In genomic region chr3:49028673-49029562, GRCh38 we compare ENCODE assay signal across 8 cellular contexts. TPM values are rescaled to one million over a fixed set of nuclear protein-coding genes. Genes with fewer than 3 reads are reported as not detected.
DNase-seq lines count a peak whose midpoint lies in the region; ATAC-seq and TF ChIP-seq lines count a peak whose summit lies in the region.

TSS of gene IMPDH2 (minus strand) at chr3:49029398. CDS start at chr3:49029350, 48 bp downstream.

- peak within 1 kb of the TSS; percentile 91 for H3K9ac ChIP-seq in Loucy (ENCODE audit: low read depth, low read length, poor library complexity, severe bottlenecking)
- H3K9ac ChIP-seq in neural cell (ENCODE audit: low read length): peak within 1 kb of the TSS; percentile 91

- H3K27ac ChIP-seq in neural cell (ENCODE audit: low read length): peak within 1 kb of the TSS; percentile 86

- peak; percentile 43 for TF ChIP-seq EP300 in neural cell (conservative IDR thresholded peaks at IDR 0.05; ENCODE audit: poor library complexity, severe bottlenecking)

- peak within 1 kb of the TSS; percentile 96 to 99 for H3K27ac Mint-ChIP-seq in stimulated activated naive CD8-positive, alpha-beta T cell treated with anti-CD3 and anti-CD28 coated beads, Interleukin-15, amount 100 ng/mL, for 72 hours

- TF ChIP-seq RAD21 in neural cell (conservative IDR thresholded peaks at IDR 0.05): peak; percentile 55

- H3K9me3 ChIP-seq in Loucy (ENCODE audit: insufficient read depth, low read depth, low read length) (no peaks in the 10 kb centered on the region), neural cell (ENCODE audit: low read length) (no peaks in the 10 kb centered on the region)

- no peaks in the 10 kb centered on the region for H3K27me3 ChIP-seq in Loucy (ENCODE audit: insufficient read depth, low read length, poor library complexity, severe bottlenecking)
- H3K27me3 ChIP-seq in neural cell (ENCODE audit: insufficient read depth, low read depth, low read length): no peaks in the 10 kb centered on the region

- H3K4me3 ChIP-seq in Loucy (ENCODE audit: low read length, poor library complexity, severe bottlenecking) (peak within 1 kb of the TSS; percentile 88), neural cell (ENCODE audit: low read length) (peak within 1 kb of the TSS; percentile 85)

- H3K4me2 ChIP-seq in Loucy (ENCODE audit: low read depth, low read length, poor library complexity, severe bottlenecking) (peak within 1 kb of the TSS; percentile 97), neural cell (ENCODE audit: low read length) (peak within 1 kb of the TSS; percentile 81)

- H3F3A ChIP-seq in Loucy (ENCODE audit: low read depth) (no peaks in the 10 kb centered on the region), neural cell (ENCODE audit: insufficient read depth, low read length, poor library complexity, severe bottlenecking) (no peaks in the 10 kb centered on the region)

- H3K27me3 Mint-ChIP-seq in stimulated activated naive CD8-positive, alpha-beta T cell treated with anti-CD3 and anti-CD28 coated beads, Interleukin-15, amount 100 ng/mL, for 72 hours: no peaks in the 10 kb centered on the region

- H4K20me1 ChIP-seq in Loucy (ENCODE audit: insufficient read depth, low read length, poor library complexity, severe bottlenecking): peaks cover 26% of the 10 kb centered on the region
- H4K20me1 ChIP-seq in neural cell (ENCODE audit: insufficient read depth): no peaks in the 10 kb centered on the region

- peak; percentile 91 for DNase-seq in EL
- peak; percentile 84 for DNase-seq in H4 (ENCODE audit: low spot score)
- peak; percentile 82 to 83 for DNase-seq in SHP77 (lab: John Stamatoyannopoulos, UW)
- DNase-seq in activated effector memory CD4-positive, alpha-beta T cell treated with Interleukin-2 at 50 U/mL for 16 hours: peak; percentile 87
- DNase-seq in fibroblast of the conjunctiva (ENCODE audit: low read depth): peak; percentile 86
- DNase-seq in stimulated activated naive CD8-positive, alpha-beta T cell treated with anti-CD3 and anti-CD28 coated beads, Interleukin-15, amount 100 ng/mL, for 72 hours: peak; percentile 94 to 95

- peak within 1 kb of the TSS; percentile 93 to 98 for H3K4me3 Mint-ChIP-seq in stimulated activated naive CD8-positive, alpha-beta T cell treated with anti-CD3 and anti-CD28 coated beads, Interleukin-15, amount 100 ng/mL, for 72 hours

- peaks cover 75% of the 10 kb centered on the region for H3K36me3 ChIP-seq in Loucy (ENCODE audit: insufficient read depth, low read length)
- H3K36me3 ChIP-seq in neural cell (ENCODE audit: insufficient read depth, low read length): no peaks in the 10 kb centered on the region

- TF ChIP-seq CTCF in Loucy (conservative IDR thresholded peaks at IDR 0.05; ENCODE audit: low read length): peak; percentile 30; the same call in 1 of the 2 replicates
- TF ChIP-seq CTCF in neural cell (IDR thresholded peaks at IDR 0.05; ENCODE audit: poor library complexity, severe bottlenecking): peak; percentile 59

- H2AFZ ChIP-seq in Loucy (ENCODE audit: low read length): peak within 1 kb of the TSS; percentile 62; the same call in 1 of the 2 replicates
- H2AFZ ChIP-seq in neural cell (ENCODE audit: low read depth, low read length): no peak within 1 kb of the TSS

- H3K79me2 ChIP-seq in Loucy (ENCODE audit: insufficient read depth, low read length): peaks cover 51% of the 10 kb centered on the region
- peaks cover 5% of the 10 kb centered on the region for H3K79me2 ChIP-seq in neural cell (replicated peaks; ENCODE audit: insufficient read depth, low read length)

- peaks cover 41% of the 10 kb centered on the region for H3K4me1 ChIP-seq in Loucy (ENCODE audit: insufficient read depth, low read length, poor library complexity, severe bottlenecking)

- no peaks in the 10 kb centered on the region for H3K9me3 Mint-ChIP-seq in stimulated activated naive CD8-positive, alpha-beta T cell treated with anti-CD3 and anti-CD28 coated beads, Interleukin-15, amount 100 ng/mL, for 72 hours

- peaks cover 62% of the 10 kb centered on the region for H3K4me1 Mint-ChIP-seq in stimulated activated naive CD8-positive, alpha-beta T cell treated with anti-CD3 and anti-CD28 coated beads, Interleukin-15, amount 100 ng/mL, for 72 hours

- no peaks in the 10 kb centered on the region for H3K9me2 ChIP-seq in Loucy (replicated peaks; ENCODE audit: low read depth, low read length)
- H3K9me2 ChIP-seq in neural cell (ENCODE audit: insufficient read depth, low read length): no peaks in the 10 kb centered on the region

- ATAC-seq in stimulated activated naive CD8-positive, alpha-beta T cell treated with anti-CD3 and anti-CD28 coated beads, Interleukin-15, amount 100 ng/mL, for 72 hours: peak; percentile 94

TF ChIP-seq in neural cell, 6 proteins besides CTCF, POLR2A, EP300 and RAD21:
- TF ChIP-seq EZH2 (IDR thresholded peaks at IDR 0.05; ENCODE audit: borderline replicate concordance, insufficient read depth, low read length, poor library complexity, severe bottlenecking) (no peak), MXI1 (conservative IDR thresholded peaks at IDR 0.05; ENCODE audit: poor library complexity, severe bottlenecking) (peak; percentile 92), SMC3 (conservative IDR thresholded peaks at IDR 0.05; ENCODE audit: poor library complexity) (peak; percentile 66), TAF1 (IDR thresholded peaks at IDR 0.05; ENCODE audit: low read depth) (peak; percentile 44), POLR2AphosphoS5 (IDR thresholded peaks at IDR 0.05) (peak; percentile 99)
- TF ChIP-seq, protein P1, sequence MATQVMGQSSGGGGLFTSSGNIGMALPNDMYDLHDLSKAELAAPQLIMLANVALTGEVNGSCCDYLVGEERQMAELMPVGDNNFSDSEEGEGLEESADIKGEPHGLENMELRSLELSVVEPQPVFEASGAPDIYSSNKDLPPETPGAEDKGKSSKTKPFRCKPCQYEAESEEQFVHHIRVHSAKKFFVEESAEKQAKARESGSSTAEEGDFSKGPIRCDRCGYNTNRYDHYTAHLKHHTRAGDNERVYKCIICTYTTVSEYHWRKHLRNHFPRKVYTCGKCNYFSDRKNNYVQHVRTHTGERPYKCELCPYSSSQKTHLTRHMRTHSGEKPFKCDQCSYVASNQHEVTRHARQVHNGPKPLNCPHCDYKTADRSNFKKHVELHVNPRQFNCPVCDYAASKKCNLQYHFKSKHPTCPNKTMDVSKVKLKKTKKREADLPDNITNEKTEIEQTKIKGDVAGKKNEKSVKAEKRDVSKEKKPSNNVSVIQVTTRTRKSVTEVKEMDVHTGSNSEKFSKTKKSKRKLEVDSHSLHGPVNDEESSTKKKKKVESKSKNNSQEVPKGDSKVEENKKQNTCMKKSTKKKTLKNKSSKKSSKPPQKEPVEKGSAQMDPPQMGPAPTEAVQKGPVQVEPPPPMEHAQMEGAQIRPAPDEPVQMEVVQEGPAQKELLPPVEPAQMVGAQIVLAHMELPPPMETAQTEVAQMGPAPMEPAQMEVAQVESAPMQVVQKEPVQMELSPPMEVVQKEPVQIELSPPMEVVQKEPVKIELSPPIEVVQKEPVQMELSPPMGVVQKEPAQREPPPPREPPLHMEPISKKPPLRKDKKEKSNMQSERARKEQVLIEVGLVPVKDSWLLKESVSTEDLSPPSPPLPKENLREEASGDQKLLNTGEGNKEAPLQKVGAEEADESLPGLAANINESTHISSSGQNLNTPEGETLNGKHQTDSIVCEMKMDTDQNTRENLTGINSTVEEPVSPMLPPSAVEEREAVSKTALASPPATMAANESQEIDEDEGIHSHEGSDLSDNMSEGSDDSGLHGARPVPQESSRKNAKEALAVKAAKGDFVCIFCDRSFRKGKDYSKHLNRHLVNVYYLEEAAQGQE (IDR thresholded peaks at IDR 0.05; ENCODE audit: borderline replicate concordance): peak; percentile 62

RNA-seq across cellular contexts. Expression of gene IMPDH2, which starts in this region (rescaled TPM):
- 314 and 330 TPM in 2 replicates for total RNA-seq in H4 (2014; rRNA removed; shearing (Covaris generic))
- 137 and 148 TPM in 2 replicates for polyA plus RNA-seq in neural cell
- 79.9 and 80.3 TPM in 2 replicates for polyA minus RNA-seq in neural cell

Comparison
In these comparisons a context has a peak if more than half of its experiments do, and no peak if none do; other contexts are left out.
1. Peak in every context shown above with its lines: DNase-seq, ATAC-seq, H3K4me3 ChIP-seq and H3K27ac ChIP-seq.